In the genomic region with DNA sequence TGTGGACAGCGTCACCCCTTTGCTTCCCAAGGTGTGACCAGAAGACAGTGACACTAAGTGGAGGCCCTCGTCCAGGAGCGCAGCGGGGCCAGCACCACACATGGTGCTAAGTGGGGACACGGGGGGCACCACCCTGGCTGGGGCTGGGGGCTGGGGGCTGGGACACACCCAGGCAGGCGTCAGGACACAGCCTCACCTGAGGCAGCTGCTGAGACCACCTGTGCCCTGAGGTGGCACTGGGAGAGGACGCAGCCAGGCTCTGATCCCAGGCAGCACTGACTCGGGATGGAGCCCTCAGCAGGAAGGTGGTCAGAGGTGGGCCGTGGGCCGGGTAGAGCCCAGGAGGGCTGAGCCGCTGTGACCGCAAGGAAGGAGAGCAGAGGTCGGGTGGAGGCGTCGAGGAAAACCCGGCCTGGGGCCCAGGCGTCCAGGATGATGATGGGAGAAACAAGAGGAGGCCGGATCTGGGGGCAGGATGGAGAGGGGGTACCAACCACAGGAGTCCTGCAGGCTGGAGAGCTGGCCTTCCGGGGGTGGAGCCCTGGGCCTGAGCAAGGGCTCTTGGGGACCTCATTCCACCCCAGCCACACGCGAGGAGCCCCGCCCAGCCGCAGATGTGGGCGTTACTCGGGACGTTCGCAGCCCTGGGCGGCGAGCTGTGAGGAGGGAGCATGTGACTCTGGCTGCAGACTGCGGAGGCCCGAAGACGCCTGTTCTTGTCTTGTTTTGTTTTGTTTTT, we compare ENCODE assay signal across 1 cellular context.
TF ChIP-seq lines count a peak whose summit lies in the region.

No MANE protein-coding gene starts in this region.

TF ChIP-seq in H1, 55 proteins besides CTCF, POLR2A, EP300 and RAD21:
- no peak for TF ChIP-seq HDAC2 (IDR thresholded peaks at IDR 0.05; ENCODE audit: borderline replicate concordance in 1 of 2, low read depth in 2 of 2, low read length in 2 of 2)
- TF ChIP-seq, protein P1, sequence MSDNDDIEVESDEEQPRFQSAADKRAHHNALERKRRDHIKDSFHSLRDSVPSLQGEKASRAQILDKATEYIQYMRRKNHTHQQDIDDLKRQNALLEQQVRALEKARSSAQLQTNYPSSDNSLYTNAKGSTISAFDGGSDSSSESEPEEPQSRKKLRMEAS (IDR thresholded peaks at IDR 0.05): 0 out of 2 replicates have a peak, but pooled peaks have one; percentile 13
